ENCODE assay signal across 1 cellular context in genomic region chr6:52576392-52577021, GRCh38.
TF ChIP-seq lines count a peak whose summit lies in the region.

No MANE protein-coding gene starts in this region.

TF ChIP-seq in HepG2, 621 proteins besides CTCF, POLR2A, EP300 and RAD21 (continued from another document and continues in another):
- TF ChIP-seq ZNF512B (CRISPR knock-in tag; IDR thresholded peaks at IDR 0.05; ENCODE audit: borderline replicate concordance) = peak; percentile 53; the same call in 1 of the 2 replicates
- peak; percentile 37; the same call in 1 of the 2 replicates for TF ChIP-seq ZNF790 (CRISPR knock-in tag; IDR thresholded peaks at IDR 0.05; ENCODE audit: borderline replicate concordance)
- 0 out of 2 replicates have a peak, but pooled peaks have one; percentile 14 for TF ChIP-seq KIAA2018 (CRISPR knock-in tag; IDR thresholded peaks at IDR 0.05; ENCODE audit: borderline replicate concordance)
- peak; percentile 80 for TF ChIP-seq ZNF781 (CRISPR knock-in tag; IDR thresholded peaks at IDR 0.05; ENCODE audit: borderline replicate concordance, not compliant biosample characterization)
- no peak for TF ChIP-seq SP1 (IDR thresholded peaks at IDR 0.05)
- peak; percentile 70 for TF ChIP-seq SP1 (CRISPR knock-in tag; IDR thresholded peaks at IDR 0.05)
- peak; percentile 52; the same call in 1 of the 2 replicates for TF ChIP-seq ZNF160 (CRISPR knock-in tag; IDR thresholded peaks at IDR 0.05)
- peak; percentile 92 for TF ChIP-seq ZBTB7A (CRISPR knock-in tag; IDR thresholded peaks at IDR 0.05)
- peak; percentile 68; the same call in 1 of the 2 replicates for TF ChIP-seq SAP130 (CRISPR knock-in tag; IDR thresholded peaks at IDR 0.05; ENCODE audit: low read depth)
- TF ChIP-seq FOSL1 (CRISPR knock-in tag; IDR thresholded peaks at IDR 0.05; ENCODE audit: borderline replicate concordance) = peak; percentile 23; the same call in 1 of the 2 replicates
- no peak for TF ChIP-seq FUBP1 (CRISPR knock-in tag; IDR thresholded peaks at IDR 0.05; ENCODE audit: borderline replicate concordance)
- TF ChIP-seq ZNF674 (CRISPR knock-in tag; IDR thresholded peaks at IDR 0.05; ENCODE audit: low read depth) = 0 out of 2 replicates have a peak, but pooled peaks have one; percentile 74
- TF ChIP-seq TARDBP (CRISPR knock-in tag; IDR thresholded peaks at IDR 0.05) = peak; percentile 77
- TF ChIP-seq JUND (CRISPR knock-in tag; IDR thresholded peaks at IDR 0.05) = peak; percentile 62; the same call in 1 of the 2 replicates
- peak; percentile 83 for TF ChIP-seq CEBPB (IDR thresholded peaks at IDR 0.05; ENCODE audit: borderline replicate concordance, low read depth, low read length)
- peak; percentile 66; the same call in 1 of the 2 replicates for TF ChIP-seq THAP9 (CRISPR knock-in tag; IDR thresholded peaks at IDR 0.05; ENCODE audit: borderline replicate concordance)
- no peak for TF ChIP-seq SOX6 (IDR thresholded peaks at IDR 0.05)
- peak; percentile 43 for TF ChIP-seq SOX6 (CRISPR knock-in tag; IDR thresholded peaks at IDR 0.05)
- TF ChIP-seq KAT7 (CRISPR knock-in tag; IDR thresholded peaks at IDR 0.05; ENCODE audit: borderline replicate concordance) = peak; percentile 91; the same call in 1 of the 2 replicates
- peak; percentile 24; the same call in 1 of the 2 replicates for TF ChIP-seq ZBTB4 (CRISPR knock-in tag; IDR thresholded peaks at IDR 0.05; ENCODE audit: borderline replicate concordance)
- TF ChIP-seq ZFP91 (CRISPR knock-in tag; IDR thresholded peaks at IDR 0.05; ENCODE audit: borderline replicate concordance) = peak; percentile 83
- TF ChIP-seq THRA (CRISPR knock-in tag; IDR thresholded peaks at IDR 0.05; ENCODE audit: borderline replicate concordance) = peak; percentile 54; the same call in 1 of the 2 replicates
- peak; percentile 65; the same call in 1 of the 2 replicates for TF ChIP-seq ZNF746 (CRISPR knock-in tag; IDR thresholded peaks at IDR 0.05)
- TF ChIP-seq THAP7 (CRISPR knock-in tag; IDR thresholded peaks at IDR 0.05) = peak; percentile 90
- peak; percentile 46 for TF ChIP-seq REPIN1 (CRISPR knock-in tag; IDR thresholded peaks at IDR 0.05; ENCODE audit: borderline replicate concordance, low read depth)
- TF ChIP-seq ZNF24 (IDR thresholded peaks at IDR 0.05) = no peak
- TF ChIP-seq ZNF768 (CRISPR knock-in tag; IDR thresholded peaks at IDR 0.05) = peak; percentile 31; the same call in 1 of the 2 replicates
- TF ChIP-seq ZNF546 (CRISPR knock-in tag; conservative IDR thresholded peaks at IDR 0.05) = peak; percentile 74; the same call in 1 of the 2 replicates
- TF ChIP-seq ZNF274 (CRISPR knock-in tag; IDR thresholded peaks at IDR 0.05) = peak; percentile 63
- TF ChIP-seq ARHGAP35 (CRISPR knock-in tag; IDR thresholded peaks at IDR 0.05; ENCODE audit: borderline replicate concordance) = no peak
- no peak for TF ChIP-seq ARNT (IDR thresholded peaks at IDR 0.05)
- no peak; the same call in 1 of the 2 replicates for TF ChIP-seq ELF1 (CRISPR knock-in tag; IDR thresholded peaks at IDR 0.05)
- TF ChIP-seq GATAD2A (CRISPR knock-in tag; IDR thresholded peaks at IDR 0.05) = peak; percentile 45; the same call in 1 of the 2 replicates
